In the genomic region with DNA sequence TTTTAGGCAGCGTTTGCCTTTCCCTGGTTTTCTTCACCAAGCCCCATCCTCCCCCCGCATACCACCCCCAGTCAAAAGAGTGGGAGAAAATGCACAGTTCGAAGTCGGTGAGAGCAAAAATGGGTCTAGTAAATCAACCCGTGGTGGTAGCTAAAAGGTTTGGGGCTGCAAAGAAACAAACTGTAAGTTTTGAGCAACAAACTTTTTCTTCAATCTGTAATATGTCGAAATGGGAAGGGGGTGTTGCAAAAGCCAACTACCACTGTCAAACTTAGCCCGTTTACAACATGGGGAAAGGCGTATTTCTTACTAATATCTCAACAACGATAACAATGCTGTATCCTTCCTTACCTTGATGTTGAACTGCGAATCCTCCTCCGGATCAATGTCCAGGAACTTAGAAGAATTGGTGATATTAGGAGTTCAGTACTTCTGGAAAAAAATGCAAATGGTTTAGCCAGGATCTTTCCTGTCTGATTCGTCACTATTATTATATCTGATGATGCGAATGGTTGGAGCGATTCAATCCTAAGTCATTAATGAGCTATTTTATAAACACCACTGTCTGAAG, we compare ENCODE assay signal across 8 cellular contexts. TPM values are rescaled to one million over a fixed set of nuclear protein-coding genes. Genes with fewer than 3 reads are reported as not detected.
DNase-seq lines count a peak whose midpoint lies in the region; ATAC-seq, FAIRE-seq and TF ChIP-seq lines count a peak whose summit lies in the region.

No MANE protein-coding gene starts in this region.

- peaks cover 23% of the 10 kb centered on the region for H3K4me1 ChIP-seq in HUES48 (ENCODE audit: control insufficient read depth, insufficient read depth, low read length)
- peaks cover 13 to 18% of the 10 kb centered on the region in 2 donors for H3K4me1 ChIP-seq in kidney (ENCODE audit: control insufficient read depth in 1 of 2, insufficient read depth in 1 of 2, low read depth in 1 of 2, low read length in 2 of 2)
- H3K4me1 ChIP-seq in tibial artery = peaks cover 0 to 65% (median 59%) of the 10 kb centered on the region in 4 donors

- ATAC-seq in left colon = no peak

- peaks cover 78% of the 10 kb centered on the region for H3K27me3 ChIP-seq in HUES48 (ENCODE audit: control insufficient read depth, insufficient read depth, low read length)
- H3K27me3 ChIP-seq in tibial artery = peaks cover 10 to 72% of the 10 kb centered on the region in 2 donors

- H3K36me3 ChIP-seq in HUES48 (ENCODE audit: control insufficient read depth, insufficient read depth, low read length) (no peaks in the 10 kb centered on the region), kidney (ENCODE audit: control insufficient read depth in 1 of 2, insufficient read depth in 2 of 2, low read length in 2 of 2) (no peaks in the 10 kb centered on the region), tibial artery (no peaks in the 10 kb centered on the region)

- peaks cover 38% of the 10 kb centered on the region for H3K4me1 Mint-ChIP-seq in activated naive CD8-positive, alpha-beta T cell (ENCODE audit: low read depth)

- H3K27ac Mint-ChIP-seq in activated naive CD8-positive, alpha-beta T cell = peak overlapping the region; percentile 81

- H3K27ac ChIP-seq in C4-2B = peak overlapping the region; percentile 77
- no peak overlapping the region for H3K27ac ChIP-seq in HUES48 (ENCODE audit: low read depth, low read length)
- H3K27ac ChIP-seq in kidney (ENCODE audit: low read depth in 2 of 2, low read length in 2 of 2) = no peak overlapping the region
- H3K27ac ChIP-seq in tibial artery = peak overlapping the region; percentile 79 to 86

- no peak for FAIRE-seq in kidney (lab: Jason Lieb, UNC)

- intact Hi-C loops in kidney (cut with DNase I) = no loop called here
- intact Hi-C loops in tibial artery (cut with DNase I; ENCODE audit: low total_unique reads) = no loop called here
- intact Hi-C loops in left colon (cut with DNase I, micrococcal nuclease) = no loop called here

- H3K4me3 ChIP-seq in HUES48 (ENCODE audit: low read depth, low read length) = peak overlapping the region; percentile 84
- H3K4me3 ChIP-seq in kidney (ENCODE audit: low read length in 2 of 2) = peak overlapping the region; percentile 93 to 97
- peak overlapping the region; percentile 83 to 90 for H3K4me3 ChIP-seq in tibial artery

- peaks cover 30% of the 10 kb centered on the region for H3K27me3 Mint-ChIP-seq in activated naive CD8-positive, alpha-beta T cell

- H3K9ac ChIP-seq in HUES48 (ENCODE audit: low read depth, low read length) (no peak overlapping the region), kidney (ENCODE audit: low read length in 2 of 2) (peak overlapping the region in 1 of 2 donors; percentile 81)

- H3K4me3 Mint-ChIP-seq in activated naive CD8-positive, alpha-beta T cell = peak overlapping the region; percentile 95

- no peaks in the 10 kb centered on the region for H3K9me3 Mint-ChIP-seq in activated naive CD8-positive, alpha-beta T cell (ENCODE audit: low read depth)

- TF ChIP-seq CTCF in C4-2B (conservative IDR thresholded peaks at IDR 0.05) = no peak
- TF ChIP-seq CTCF in kidney (IDR thresholded peaks at IDR 0.05; ENCODE audit: borderline replicate concordance, extremely low read depth, insufficient read depth) = no peak
- TF ChIP-seq CTCF in tibial artery (IDR thresholded peaks at IDR 0.05) = no peak

- no peaks in the 10 kb centered on the region for H3K36me3 Mint-ChIP-seq in activated naive CD8-positive, alpha-beta T cell

- DNase-seq in kidney (no peak), tibial artery (no peak), NCI-H2029 (lab: John Stamatoyannopoulos, UW) (no peak), left colon (no peak)
- no peak for DNase-seq in effector CD8-positive, alpha-beta T cell (lab: John Stamatoyannopoulos, UW)

- H3K9me3 ChIP-seq in HUES48 (ENCODE audit: control insufficient read depth, insufficient read depth, low read length) = no peaks in the 10 kb centered on the region
- H3K9me3 ChIP-seq in kidney (ENCODE audit: control insufficient read depth in 1 of 2, low read length in 2 of 2) = no peaks in the 10 kb centered on the region
- peaks cover 0 to 3% (median 0%) of the 10 kb centered on the region in 3 donors for H3K9me3 ChIP-seq in tibial artery

RNA-seq across cellular contexts. Expression of gene SATB2, which starts 2.4 kb away (rescaled TPM):
- total RNA-seq in kidney = 17.5 TPM
- 1.3 TPM for polyA plus RNA-seq in kidney (ENCODE audit: insufficient read depth, low read depth, low replicate concordance)
- total RNA-seq in left colon = 100 to 1,000 TPM; 219 to 240 TPM

Comparison
In these comparisons a context has a peak if more than half of its experiments do, and no peak if none do; other contexts are left out.
1. H3K27ac ChIP-seq: peak in C4-2B (single experiment) and tibial artery (2 of 2); none in HUES48 (single experiment) and kidney (0 of 2).
2. RNA of gene SATB2, which starts 2.4 kb away (total RNA-seq): 219 to 240 TPM in left colon; 17.5 TPM in kidney (single experiment); every median in the first group is over 10 times any median in the second.
3. Peak in every context shown above with its lines, with median percentiles within 50 percentile points of each other: H3K4me3 ChIP-seq.